In the genomic region with DNA sequence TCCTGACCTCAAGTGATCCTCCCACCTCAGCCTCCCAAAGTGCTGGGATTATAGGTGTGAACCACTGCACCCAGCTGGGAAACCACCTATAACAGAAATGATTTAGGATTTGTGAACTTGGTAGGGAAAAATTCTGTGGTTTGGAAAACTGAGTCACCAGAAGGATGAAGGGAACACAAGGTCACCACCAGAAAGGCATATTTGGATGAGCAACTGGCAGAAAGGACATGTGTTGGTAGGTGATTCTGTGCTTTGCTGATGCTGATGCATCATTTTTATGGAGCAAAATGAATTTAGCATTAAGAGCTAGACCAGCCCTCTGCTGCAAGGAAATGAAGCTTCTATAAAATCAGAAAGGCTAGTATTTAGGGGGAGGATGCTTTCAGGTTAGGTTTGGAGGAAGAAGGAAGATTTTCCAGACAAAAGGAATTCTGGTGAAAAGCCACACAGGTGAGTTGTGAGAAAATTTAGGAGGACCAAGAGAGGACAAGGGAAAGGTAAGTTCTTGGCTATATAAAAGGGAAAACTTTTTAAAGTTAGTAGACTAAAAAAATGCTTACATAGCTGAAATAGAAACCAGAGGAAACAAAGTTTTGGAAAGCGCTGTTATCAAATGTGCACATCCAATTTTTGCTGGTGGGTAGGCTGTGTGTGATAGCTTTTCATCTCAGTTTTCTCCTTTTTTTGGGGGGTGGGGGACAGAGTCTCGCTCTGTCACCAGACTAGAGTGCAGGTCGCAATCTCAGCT, we compare ENCODE assay signal across 12 cellular contexts. TPM values are rescaled to one million over a fixed set of nuclear protein-coding genes. Genes with fewer than 3 reads are reported as not detected.
DNase-seq lines count a peak whose midpoint lies in the region; ATAC-seq and TF ChIP-seq lines count a peak whose summit lies in the region.
"Had no signal": no experiment of that assay in that cellular context is flagged by ENCODE, and none has a peak within 500 bp of the region (broad histone marks: within the 10 kb centered on the region; RNA-seq: fewer than 3 reads in every experiment).

No MANE protein-coding gene starts in this region.

- H3K4me3 ChIP-seq in SU-DHL-6 (ENCODE audit: insufficient read depth, low read length, poor library complexity, severe bottlenecking) = no peak overlapping the region

- no peak overlapping the region for H2AFZ ChIP-seq in SU-DHL-6 (ENCODE audit: low read depth, low read length, severe bottlenecking)

- H3K9ac ChIP-seq in SU-DHL-6 (ENCODE audit: low read length) = peak overlapping the region; percentile 19; the same call in 1 of the 2 replicates

- H3K79me2 ChIP-seq in SU-DHL-6 (ENCODE audit: insufficient read depth, low read length) = peaks cover 64% of the 10 kb centered on the region

- no peak for TF ChIP-seq CTCF in SU-DHL-6 (IDR thresholded peaks at IDR 0.05; ENCODE audit: insufficient read depth, low read length, poor library complexity, severe bottlenecking)

- H3K4me1 Mint-ChIP-seq in T-helper 2 cell treated with Interferon-gamma antibody and Interleukin-4, amounts not matched to agents 5 μg/mL and 100 μg/mL, for 36 hours (ENCODE audit: low read depth) = peaks cover 44% of the 10 kb centered on the region

- H3K4me2 ChIP-seq in SU-DHL-6 (ENCODE audit: low read depth, low read length, poor library complexity, severe bottlenecking) = peak overlapping the region; percentile 100

- intact Hi-C loops in sciatic nerve (cut with DNase I) = no loop called here

- peak overlapping the region; percentile 49 for H3K27ac Mint-ChIP-seq in T-helper 2 cell treated with Interferon-gamma antibody and Interleukin-4, amounts not matched to agents 5 μg/mL and 100 μg/mL, for 36 hours

- H3K36me3 ChIP-seq in SU-DHL-6 (ENCODE audit: low read length) = peaks cover 9% of the 10 kb centered on the region; the same call in 1 of the 2 replicates
- H3K36me3 ChIP-seq: gastrocnemius medialis had no signal

- H3K9me3 ChIP-seq in SU-DHL-6 (ENCODE audit: insufficient read depth, low read length) = no peaks in the 10 kb centered on the region
- H3K9me3 ChIP-seq: gastrocnemius medialis had no signal

- no peaks in the 10 kb centered on the region for H4K20me1 ChIP-seq in SU-DHL-6 (ENCODE audit: low read depth, low read length)

- peaks cover 30% of the 10 kb centered on the region for H3K36me3 Mint-ChIP-seq in T-helper 2 cell treated with Interferon-gamma antibody and Interleukin-4, amounts not matched to agents 5 μg/mL and 100 μg/mL, for 36 hours (ENCODE audit: low read depth)

- no peak for DNase-seq in T-helper 2 cell treated with Interferon-gamma antibody and Interleukin-4, amounts not matched to agents 5 μg/mL and 100 μg/mL, for 36 hours (ENCODE audit: low spot score)
- DNase-seq in T-helper 2 cell (no peak), fibroblast of the conjunctiva (ENCODE audit: low read depth) (peak; percentile 38), stromal cell of bone marrow (ENCODE audit: low read depth) (peak; percentile 69), HK-2 (ENCODE audit: unreplicated experiment) (no peak), superior temporal gyrus (ENCODE audit: extremely low spot score) (no peak), sciatic nerve (ENCODE audit: low spot score) (no peak)
- DNase-seq: AML-193; gastrocnemius medialis; GOT3; naive thymus-derived CD4-positive, alpha-beta T cell had no signal

- H3K9me2 ChIP-seq in SU-DHL-6 (replicated peaks; ENCODE audit: insufficient read depth, low read length) = no peaks in the 10 kb centered on the region

- H3K27me3 Mint-ChIP-seq in T-helper 2 cell treated with Interferon-gamma antibody and Interleukin-4, amounts not matched to agents 5 μg/mL and 100 μg/mL, for 36 hours (ENCODE audit: low read depth) = no peaks in the 10 kb centered on the region
- H3K27me3 Mint-ChIP-seq: naive thymus-derived CD4-positive, alpha-beta T cell had no signal

- peak overlapping the region; percentile 4 for H3K4me3 Mint-ChIP-seq in T-helper 2 cell treated with Interferon-gamma antibody and Interleukin-4, amounts not matched to agents 5 μg/mL and 100 μg/mL, for 36 hours

- no peak for ATAC-seq in sciatic nerve
- ATAC-seq: gastrocnemius medialis; naive thymus-derived CD4-positive, alpha-beta T cell had no signal

- H3F3A ChIP-seq in SU-DHL-6 (ENCODE audit: insufficient read depth) = peaks cover 70% of the 10 kb centered on the region

- no peaks in the 10 kb centered on the region for H3K27me3 ChIP-seq in SU-DHL-6 (ENCODE audit: low read length)
- H3K27me3 ChIP-seq: gastrocnemius medialis had no signal

- H3K9me3 Mint-ChIP-seq in T-helper 2 cell treated with Interferon-gamma antibody and Interleukin-4, amounts not matched to agents 5 μg/mL and 100 μg/mL, for 36 hours = no peaks in the 10 kb centered on the region
- H3K9me3 Mint-ChIP-seq: naive thymus-derived CD4-positive, alpha-beta T cell had no signal

- H3K27ac ChIP-seq in SU-DHL-6 (ENCODE audit: low read depth, low read length) = peak overlapping the region; percentile 98

RNA-seq across cellular contexts. Expression of gene PXK, which starts 3.6 kb away (rescaled TPM):
- total RNA-seq in sciatic nerve = 34.1 TPM

RNA-seq across cellular contexts. Expression of gene HTD2, which starts 30.0 kb away (rescaled TPM):
- 12.9 TPM for total RNA-seq in sciatic nerve

RNA-seq across cellular contexts. Expression of gene RPP14, which starts 30.3 kb away (rescaled TPM):
- 12.5 TPM for total RNA-seq in sciatic nerve

Comparison
In these comparisons a context has a peak if more than half of its experiments do, and no peak if none do; other contexts are left out.
1. DNase-seq: peak in fibroblast of the conjunctiva (single experiment) and stromal cell of bone marrow (single experiment); none in T-helper 2 cell treated with Interferon-gamma antibody and Interleukin-4, amounts not matched to agents 5 μg/mL and 100 μg/mL, for 36 hours (single experiment), T-helper 2 cell (0 of 5), HK-2 (single experiment), superior temporal gyrus (single experiment) and sciatic nerve (single experiment).